ENCODE assay signal across 24 cellular contexts in genomic region chrY:7078725-7079124, GRCh38.
"Had no signal": no experiment of that assay in that cellular context is flagged by ENCODE, and none has a peak within 500 bp of the region (broad histone marks: within the 10 kb centered on the region; RNA-seq: fewer than 3 reads in every experiment).

No MANE protein-coding gene starts in this region.

- H3K4me1 ChIP-seq: colonic mucosa, esophagus muscularis mucosa, esophagus squamous epithelium, foreskin keratinocyte, gastrocnemius medialis, gastroesophageal sphincter, heart left ventricle, heart right ventricle had no signal

- DNase-seq: colonic mucosa; cortex of kidney; dermis blood vessel endothelial cell; dorsolateral prefrontal cortex; effector CD4-positive, alpha-beta T cell; effector CD8-positive, alpha-beta T cell; effector memory CD4-positive, alpha-beta T cell; effector memory CD8-positive, alpha-beta T cell; endodermal cell; erythroblast; esophagus squamous epithelium; foreskin fibroblast; foreskin keratinocyte; foreskin melanocyte; gastrocnemius medialis; glutamatergic neuron; head of caudate nucleus had no signal

- ATAC-seq: effector memory CD8-positive, alpha-beta T cell; esophagus mucosa; foreskin keratinocyte; gastrocnemius medialis; gastroesophageal sphincter; heart right ventricle had no signal

- H3K27me3 ChIP-seq: colonic mucosa, dorsolateral prefrontal cortex, esophagus muscularis mucosa, esophagus squamous epithelium, foreskin keratinocyte, gastrocnemius medialis, gastroesophageal sphincter, heart left ventricle, heart right ventricle had no signal

- H3K4me3 ChIP-seq: colonic mucosa, coronary artery, dorsolateral prefrontal cortex, esophagus muscularis mucosa, esophagus squamous epithelium, gastrocnemius medialis, gastroesophageal sphincter, heart left ventricle, heart right ventricle had no signal

- H3K27ac ChIP-seq: colonic mucosa, coronary artery, dorsolateral prefrontal cortex, epithelial cell of prostate, esophagus muscularis mucosa, esophagus squamous epithelium, foreskin keratinocyte, gastrocnemius medialis, gastroesophageal sphincter, heart left ventricle, heart right ventricle had no signal

- H3K9me3 ChIP-seq: colonic mucosa, esophagus muscularis mucosa, esophagus squamous epithelium, gastrocnemius medialis, gastroesophageal sphincter, heart left ventricle, heart right ventricle had no signal

- H3K36me3 ChIP-seq: colonic mucosa, esophagus muscularis mucosa, esophagus squamous epithelium, gastrocnemius medialis, gastroesophageal sphincter, heart left ventricle, heart right ventricle had no signal
